ENCODE assay signal across 8 cellular contexts in genomic region chr11:18394928-18395734, GRCh38. TPM values are rescaled to one million over a fixed set of nuclear protein-coding genes. Genes with fewer than 3 reads are reported as not detected.
DNase-seq lines count a peak whose midpoint lies in the region; ATAC-seq and TF ChIP-seq lines count a peak whose summit lies in the region.

No MANE protein-coding gene starts in this region.

- TF ChIP-seq CTCF in DND-41 (IDR thresholded peaks at IDR 0.05; ENCODE audit: borderline replicate concordance, extremely low read depth, low read length, poor library complexity, severe bottlenecking) (no peak), heart right ventricle (IDR thresholded peaks at IDR 0.05) (no peak)

- H3K27me3 Mint-ChIP-seq in activated naive CD4-positive, alpha-beta T cell treated with anti-CD3 and anti-CD28 coated beads, Interleukin-2, amount 50 U/mL, for 24 hours: no peaks in the 10 kb centered on the region

- peaks cover 56% of the 10 kb centered on the region for H4K20me1 ChIP-seq in DND-41 (ENCODE audit: insufficient read depth, low read length)

- H3K27me3 ChIP-seq in DND-41 (ENCODE audit: insufficient read depth, low read length, poor library complexity): no peaks in the 10 kb centered on the region
- H3K27me3 ChIP-seq in heart right ventricle: no peaks in the 10 kb centered on the region

- peaks cover 53% of the 10 kb centered on the region for H3K4me1 ChIP-seq in DND-41 (ENCODE audit: insufficient read depth, low read length)
- H3K4me1 ChIP-seq in heart right ventricle: peaks cover 4 to 52% (median 14%) of the 10 kb centered on the region in 9 donors

- H3K4me3 ChIP-seq in DND-41 (ENCODE audit: low read depth in 1 of 2, low read length in 2 of 2) (peak overlapping the region; percentile 72 to 94), heart right ventricle (peak overlapping the region; percentile 64 to 99 (median 91))

- WGBS in heart right ventricle, 2 donors: 0 to 1% methylated on average over 36 of the region's 36 CpGs

- H3K4me2 ChIP-seq in DND-41 (ENCODE audit: insufficient read depth, low read length): peak overlapping the region; percentile 79

- H3K79me2 ChIP-seq in DND-41 (ENCODE audit: insufficient read depth, low read length): peaks cover 64% of the 10 kb centered on the region

- DNase-seq in DND-41: peak; percentile 43
- DNase-seq in NCI-H2227 treated with DMSO at 0.1 percent for 48 hours (lab: John Stamatoyannopoulos, UW): peak; percentile 48
- peak in 1 of 2 donors; percentile 21 for DNase-seq in heart right ventricle
- peak; percentile 23 for DNase-seq in pons (ENCODE audit: low spot score)
- no peak for DNase-seq in SKM-1 treated with dmso at 0.1 percent for 144 hours (lab: John Stamatoyannopoulos, UW; ENCODE audit: unreplicated experiment)

- peaks cover 38% of the 10 kb centered on the region for H3K4me1 Mint-ChIP-seq in activated naive CD4-positive, alpha-beta T cell treated with anti-CD3 and anti-CD28 coated beads, Interleukin-2, amount 50 U/mL, for 24 hours

- H3K36me3 Mint-ChIP-seq in activated naive CD4-positive, alpha-beta T cell treated with anti-CD3 and anti-CD28 coated beads, Interleukin-2, amount 50 U/mL, for 24 hours: peaks cover 28% of the 10 kb centered on the region

- no peaks in the 10 kb centered on the region for H3K9me3 Mint-ChIP-seq in activated naive CD4-positive, alpha-beta T cell treated with anti-CD3 and anti-CD28 coated beads, Interleukin-2, amount 50 U/mL, for 24 hours

- peak overlapping the region; percentile 68; the same call in 1 of the 2 replicates for H2AFZ ChIP-seq in DND-41 (ENCODE audit: low read depth, low read length)

- intact Hi-C loops in heart right ventricle (cut with DNase I): loop anchor here in 8 of 10 donors (1.0 to 10.0 kb wide), 7 partner anchors 11 to 398 kb away; partner anchors contain the start of genes GTF2H1 (in 7 of the 8), HPS5 (in 7 of the 8) and TSG101 (in 3 of the 8)

- peak overlapping the region; percentile 96 for H3K27ac Mint-ChIP-seq in activated naive CD4-positive, alpha-beta T cell treated with anti-CD3 and anti-CD28 coated beads, Interleukin-2, amount 50 U/mL, for 24 hours

- H3K9ac ChIP-seq in DND-41 (ENCODE audit: low read depth, low read length): peak overlapping the region; percentile 96

- H3K27ac ChIP-seq in DND-41 (ENCODE audit: low read length) (peak overlapping the region; percentile 94), heart right ventricle (peak overlapping the region; percentile 88 to 100 (median 98))

- H3K9me3 ChIP-seq in DND-41 (ENCODE audit: insufficient read depth, low read length, severe bottlenecking) (no peaks in the 10 kb centered on the region), heart right ventricle (no peaks in the 10 kb centered on the region)

- ATAC-seq in DND-41 (ENCODE audit: insufficient read depth, low read depth) (no peak), heart right ventricle (peak in 7 of 8 donors; percentile 0 to 20 (median 4)), HG03521 (IDR thresholded peaks at IDR 0.05; ENCODE audit: unreplicated experiment) (no peak), HG03175 (IDR thresholded peaks at IDR 0.05; ENCODE audit: unreplicated experiment) (no peak)

- peak overlapping the region; percentile 98 for H3K4me3 Mint-ChIP-seq in activated naive CD4-positive, alpha-beta T cell treated with anti-CD3 and anti-CD28 coated beads, Interleukin-2, amount 50 U/mL, for 24 hours

- H3K36me3 ChIP-seq in DND-41 (ENCODE audit: insufficient read depth, low read length) (peaks cover 57% of the 10 kb centered on the region), heart right ventricle (peaks cover 0 to 39% (median 18%) of the 10 kb centered on the region in 9 donors)

RNA-seq across cellular contexts. Expression of gene LDHA, which starts 0.8 kb away (rescaled TPM):
- 100 to 1,000 TPM; 165 to 918 (median 298) TPM for total RNA-seq in heart right ventricle
- 100 to 1,000 TPM; 121 to 840 TPM for polyA plus RNA-seq in heart right ventricle

RNA-seq across cellular contexts. Expression of gene LDHC, which starts 17.0 kb away (rescaled TPM):
- 1 to 10 TPM in 3 of 10 donors, under 1 TPM in 1, not detected in 6; 0.37 to 3.1 (median 2.6) TPM for total RNA-seq in heart right ventricle
- polyA plus RNA-seq in heart right ventricle: under 1 TPM in 1 of 2 donors, not detected in 1; 0.37 TPM

Comparison
In these comparisons a context has a peak if more than half of its experiments do, and no peak if none do; other contexts are left out.
1. ATAC-seq: peak in heart right ventricle (7 of 8); none in DND-41 (single experiment), HG03521 (single experiment) and HG03175 (single experiment).